ENCODE assay signal across 16 cellular contexts in genomic region chr7:93843260-93843659, GRCh38.
"Had no signal": no experiment of that assay in that cellular context is flagged by ENCODE, and none has a peak within 500 bp of the region (broad histone marks: within the 10 kb centered on the region; RNA-seq: fewer than 3 reads in every experiment).

No MANE protein-coding gene starts in this region.

- H3K27ac ChIP-seq: breast epithelium, heart left ventricle, left lung, testis, upper lobe of right lung had no signal

- H3K36me3 ChIP-seq: breast epithelium, heart left ventricle, left lung, upper lobe of right lung had no signal

- H3K27me3 Mint-ChIP-seq: T-helper 17 cell had no signal

- DNase-seq: activated CD4-positive, alpha-beta T cell treated with anti-CD3 and anti-CD28 coated beads, Interleukin-2, amount 50 U/mL, for 1 hour; activated naive CD4-positive, alpha-beta T cell treated with anti-CD3 and anti-CD28 coated beads, Interleukin-2, amount 50 U/mL, for 16 hours; amygdala; endodermal cell; erythroblast; heart left ventricle; islet precursor cell; left lung; mesenchymal stem cell; stimulated activated CD4-positive, alpha-beta T cell treated with anti-CD3 and anti-CD28 coated beads, Interleukin-4, amount 100 ng/mL, for 1 hour; stimulated activated CD8-positive, alpha-beta memory T cell treated with anti-CD3 and anti-CD28 coated beads, Interleukin-4, amount 100 ng/mL, for 48 hours; T-helper 17 cell; testis; upper lobe of right lung had no signal

- H3K27me3 ChIP-seq: breast epithelium, heart left ventricle, left lung, testis, upper lobe of right lung had no signal

- H3K27ac Mint-ChIP-seq: endodermal cell; stimulated activated naive CD8-positive, alpha-beta T cell treated with anti-CD3 and anti-CD28 coated beads, Interleukin-15, Interleukin-2, amounts not matched to agents 100 ng/mL and 50 ng/mL, for 24 hours; T-helper 17 cell had no signal

- H3K9me3 ChIP-seq: breast epithelium, heart left ventricle, left lung, testis, upper lobe of right lung had no signal

- H3K9me3 Mint-ChIP-seq: endodermal cell had no signal

- H3K4me1 Mint-ChIP-seq: endodermal cell, T-helper 17 cell had no signal

- ATAC-seq: heart left ventricle, left lung, T-helper 17 cell, upper lobe of right lung had no signal

- H3K4me1 ChIP-seq: breast epithelium, heart left ventricle, left lung, testis, upper lobe of right lung had no signal

- H3K4me3 ChIP-seq: breast epithelium, heart left ventricle, left lung, testis, upper lobe of right lung had no signal

- H3K4me3 Mint-ChIP-seq: endodermal cell; stimulated activated naive CD8-positive, alpha-beta T cell treated with anti-CD3 and anti-CD28 coated beads, Interleukin-15, Interleukin-2, amounts not matched to agents 100 ng/mL and 50 ng/mL, for 24 hours; T-helper 17 cell had no signal
